Comparison of ENCODE assay signal across 8 cellular contexts in the genomic region with DNA sequence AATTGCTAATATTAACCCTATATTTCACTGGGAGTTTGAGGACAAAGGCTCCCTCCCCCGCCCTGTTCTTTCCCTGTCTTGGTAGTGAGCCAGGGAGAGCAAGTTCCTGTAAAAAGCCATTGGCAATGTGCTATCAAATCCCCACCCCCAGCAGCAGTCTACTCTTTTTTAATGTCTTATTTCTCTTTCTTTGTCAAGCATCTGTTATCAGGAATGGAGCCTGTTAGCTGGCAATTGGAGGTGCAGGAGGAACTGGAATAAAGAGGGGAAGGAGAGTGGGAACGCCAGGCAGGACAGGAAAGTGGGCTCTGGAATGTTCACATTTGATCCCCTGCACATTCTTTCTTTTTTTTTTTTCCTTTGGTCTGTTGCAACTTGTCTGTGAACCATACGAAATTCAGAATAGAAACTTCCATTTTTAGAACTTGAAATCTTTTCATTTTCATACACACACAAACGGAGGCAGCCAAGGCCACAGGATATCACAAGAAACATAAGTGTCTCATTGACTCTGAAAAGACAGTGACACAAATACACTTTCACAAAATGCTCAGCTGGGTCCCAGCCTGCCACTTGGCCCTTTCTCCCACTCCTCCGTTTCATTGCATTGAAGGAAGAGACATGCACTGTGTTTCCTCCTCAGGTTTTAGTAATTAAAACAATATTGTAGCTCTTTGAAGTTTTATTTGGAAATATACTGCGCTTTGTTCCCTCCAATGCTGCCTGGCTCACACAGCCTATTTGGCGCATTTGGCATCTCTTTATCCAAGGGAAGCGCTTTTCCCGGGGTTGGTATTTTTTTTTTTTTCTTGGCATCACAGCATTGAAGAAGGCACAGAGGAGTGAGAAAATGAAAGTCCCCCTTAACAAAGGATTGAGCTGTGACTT.
DNase-seq lines count a peak whose midpoint lies in the region; ATAC-seq, FAIRE-seq and TF ChIP-seq lines count a peak whose summit lies in the region.

No MANE protein-coding gene starts in this region.

- no peak for FAIRE-seq in pancreas (lab: Jason Lieb, UNC)

- H3K4me3 ChIP-seq in epithelial cell of proximal tubule (ENCODE audit: low read depth, low read length), result peak overlapping the region; percentile 17
- H3K4me3 ChIP-seq in pancreas, result peak overlapping the region in 1 of 4 donors; percentile 4

- H3K27me3 ChIP-seq in pancreas, result no peaks in the 10 kb centered on the region

- in situ Hi-C loops in KBM-7 (cut with MboI; ENCODE audit: low pct_unique_long_range_greater_than_20kb, low sequenced_read_pairs), result no loop called here

- peak overlapping the region in 2 of 4 donors; percentile 71 to 83 for H3K27ac ChIP-seq in pancreas

- intact Hi-C loops in pancreas (cut with DNase I), result no loop called here

- H3K36me3 ChIP-seq in pancreas, result no peaks in the 10 kb centered on the region

- H3K4me1 ChIP-seq in pancreas, result peaks cover 22 to 54% (median 30%) of the 10 kb centered on the region in 3 donors

- WGBS in pancreas, 2 donors, result 45 to 49% methylated on average over 9 of the region's 9 CpGs

- ATAC-seq in GM18868 (IDR thresholded peaks at IDR 0.05; ENCODE audit: unreplicated experiment) (peak; percentile 40), HG02870 (IDR thresholded peaks at IDR 0.05; ENCODE audit: unreplicated experiment) (peak; percentile 41), pancreas (peak; percentile 31 to 46 (median 33))

- TF ChIP-seq CTCF in epithelial cell of proximal tubule (conservative IDR thresholded peaks at IDR 0.05; ENCODE audit: low read depth, low read length) (no peak), pancreas (IDR thresholded peaks at IDR 0.05) (no peak)

- H3K9me3 ChIP-seq in pancreas, result no peaks in the 10 kb centered on the region

- DNase-seq in NCI-H446 (lab: John Stamatoyannopoulos, UW), result peak; percentile 76 to 78
- peak; percentile 48 for DNase-seq in epithelial cell of proximal tubule (ENCODE audit: low read depth)
- DNase-seq in pancreas, result peak in 2 of 6 donors; percentile 17 to 45
- no peak for DNase-seq in KBM-7
- no peak for DNase-seq in NCI-H128 (lab: John Stamatoyannopoulos, UW; ENCODE audit: unreplicated experiment)
- DNase-seq in activated CD8-positive, alpha-beta memory T cell treated with anti-CD3 and anti-CD28 coated beads for 24 hours, result no peak

Comparison
In these comparisons a context has a peak if more than half of its experiments do, and no peak if none do; other contexts are left out.
1. DNase-seq: peak in NCI-H446 (2 of 2) and epithelial cell of proximal tubule (single experiment); none in KBM-7 (single experiment), NCI-H128 (single experiment) and activated CD8-positive, alpha-beta memory T cell treated with anti-CD3 and anti-CD28 coated beads for 24 hours (single experiment).
2. Peak in every context shown above with its lines, with median percentiles within 50 percentile points of each other: ATAC-seq.